2 cellular contexts compared by ENCODE assay signal in genomic region chr7:149871576-149871975, GRCh38.
TF ChIP-seq lines count a peak whose summit lies in the region.

No MANE protein-coding gene starts in this region.

TF ChIP-seq in GM12878, 131 proteins besides CTCF, POLR2A, EP300 and RAD21:
- no peak for TF ChIP-seq NRF1 (conservative IDR thresholded peaks at IDR 0.05; ENCODE audit: low read depth, low read length)
- peak; percentile 72; the same call in 1 of the 3 replicates for TF ChIP-seq POU2F2 (IDR thresholded peaks at IDR 0.05; ENCODE audit: borderline replicate concordance, low read depth, low read length)
- TF ChIP-seq MAX (IDR thresholded peaks at IDR 0.05; ENCODE audit: low read depth, low read length): no peak
- no peak for TF ChIP-seq SREBF2 (IDR thresholded peaks at IDR 0.05; ENCODE audit: low read length)
- no peak for TF ChIP-seq TCF3 (IDR thresholded peaks at IDR 0.05; ENCODE audit: borderline replicate concordance, insufficient read depth, low read depth, low read length)
- no peak for TF ChIP-seq BRCA1 (IDR thresholded peaks at IDR 0.05; ENCODE audit: low read depth, low read length)
- TF ChIP-seq, protein P1, sequence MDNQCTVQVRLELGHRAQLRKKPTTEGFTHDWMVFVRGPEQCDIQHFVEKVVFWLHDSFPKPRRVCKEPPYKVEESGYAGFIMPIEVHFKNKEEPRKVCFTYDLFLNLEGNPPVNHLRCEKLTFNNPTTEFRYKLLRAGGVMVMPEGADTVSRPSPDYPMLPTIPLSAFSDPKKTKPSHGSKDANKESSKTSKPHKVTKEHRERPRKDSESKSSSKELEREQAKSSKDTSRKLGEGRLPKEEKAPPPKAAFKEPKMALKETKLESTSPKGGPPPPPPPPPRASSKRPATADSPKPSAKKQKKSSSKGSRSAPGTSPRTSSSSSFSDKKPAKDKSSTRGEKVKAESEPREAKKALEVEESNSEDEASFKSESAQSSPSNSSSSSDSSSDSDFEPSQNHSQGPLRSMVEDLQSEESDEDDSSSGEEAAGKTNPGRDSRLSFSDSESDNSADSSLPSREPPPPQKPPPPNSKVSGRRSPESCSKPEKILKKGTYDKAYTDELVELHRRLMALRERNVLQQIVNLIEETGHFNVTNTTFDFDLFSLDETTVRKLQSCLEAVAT (IDR thresholded peaks at IDR 0.05): no peak
- no peak for TF ChIP-seq ZNF207 (IDR thresholded peaks at IDR 0.05; ENCODE audit: borderline replicate concordance)
- TF ChIP-seq EED (IDR thresholded peaks at IDR 0.05; ENCODE audit: low read depth): peak; percentile 67
- TF ChIP-seq SPI1 (IDR thresholded peaks at IDR 0.05; ENCODE audit: borderline replicate concordance, insufficient read depth, low read depth, low read length): peak; percentile 80; the same call in 1 of the 2 replicates
- TF ChIP-seq WRNIP1 (IDR thresholded peaks at IDR 0.05; ENCODE audit: borderline replicate concordance, low read depth, low read length): no peak
- TF ChIP-seq RUNX3 (IDR thresholded peaks at IDR 0.05; ENCODE audit: low read length): peak; percentile 78
- no peak for TF ChIP-seq CREM (IDR thresholded peaks at IDR 0.05; ENCODE audit: low read depth)
- TF ChIP-seq HDAC6 (IDR thresholded peaks at IDR 0.05; ENCODE audit: unreplicated experiment): no peak
- no peak for TF ChIP-seq BCL11A (IDR thresholded peaks at IDR 0.05; ENCODE audit: low read depth, low read length)
- no peak for TF ChIP-seq RELA (IDR thresholded peaks at IDR 0.05; ENCODE audit: borderline replicate concordance, partially characterized antibody)
- TF ChIP-seq EZH2 (IDR thresholded peaks at IDR 0.05; ENCODE audit: borderline replicate concordance, control insufficient read depth, low read depth, low read length): no peak
- peak; percentile 27; the same call in 1 of the 2 replicates for TF ChIP-seq PKNOX1 (IDR thresholded peaks at IDR 0.05)
- TF ChIP-seq PAX5 (IDR thresholded peaks at IDR 0.05; ENCODE audit: borderline replicate concordance, low read depth, low read length): peak; percentile 85; the same call in 1 of the 2 replicates

TF ChIP-seq in WTC11, 78 proteins besides CTCF, POLR2A, EP300 and RAD21 (continued from another document):
- TF ChIP-seq PRRX2 (CRISPR knock-in tag; IDR thresholded peaks at IDR 0.05): no peak
- no peak for TF ChIP-seq HMGA2 (CRISPR knock-in tag; IDR thresholded peaks at IDR 0.05)
- TF ChIP-seq ZNF671 (CRISPR knock-in tag; IDR thresholded peaks at IDR 0.05): no peak
- TF ChIP-seq ELF4 (CRISPR knock-in tag; IDR thresholded peaks at IDR 0.05; ENCODE audit: low read depth): no peak
- TF ChIP-seq STAT6 (CRISPR knock-in tag; conservative IDR thresholded peaks at IDR 0.05; ENCODE audit: low read depth): no peak
- TF ChIP-seq, protein P2, sequence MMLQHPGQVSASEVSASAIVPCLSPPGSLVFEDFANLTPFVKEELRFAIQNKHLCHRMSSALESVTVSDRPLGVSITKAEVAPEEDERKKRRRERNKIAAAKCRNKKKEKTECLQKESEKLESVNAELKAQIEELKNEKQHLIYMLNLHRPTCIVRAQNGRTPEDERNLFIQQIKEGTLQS (CRISPR knock-in tag; conservative IDR thresholded peaks at IDR 0.05): no peak
- TF ChIP-seq PRDM15 (CRISPR knock-in tag; IDR thresholded peaks at IDR 0.05): no peak
- no peak for TF ChIP-seq E2F1 (CRISPR knock-in tag; IDR thresholded peaks at IDR 0.05)
- TF ChIP-seq ZNF138 (CRISPR knock-in tag; conservative IDR thresholded peaks at IDR 0.05): no peak
- TF ChIP-seq, protein P3, sequence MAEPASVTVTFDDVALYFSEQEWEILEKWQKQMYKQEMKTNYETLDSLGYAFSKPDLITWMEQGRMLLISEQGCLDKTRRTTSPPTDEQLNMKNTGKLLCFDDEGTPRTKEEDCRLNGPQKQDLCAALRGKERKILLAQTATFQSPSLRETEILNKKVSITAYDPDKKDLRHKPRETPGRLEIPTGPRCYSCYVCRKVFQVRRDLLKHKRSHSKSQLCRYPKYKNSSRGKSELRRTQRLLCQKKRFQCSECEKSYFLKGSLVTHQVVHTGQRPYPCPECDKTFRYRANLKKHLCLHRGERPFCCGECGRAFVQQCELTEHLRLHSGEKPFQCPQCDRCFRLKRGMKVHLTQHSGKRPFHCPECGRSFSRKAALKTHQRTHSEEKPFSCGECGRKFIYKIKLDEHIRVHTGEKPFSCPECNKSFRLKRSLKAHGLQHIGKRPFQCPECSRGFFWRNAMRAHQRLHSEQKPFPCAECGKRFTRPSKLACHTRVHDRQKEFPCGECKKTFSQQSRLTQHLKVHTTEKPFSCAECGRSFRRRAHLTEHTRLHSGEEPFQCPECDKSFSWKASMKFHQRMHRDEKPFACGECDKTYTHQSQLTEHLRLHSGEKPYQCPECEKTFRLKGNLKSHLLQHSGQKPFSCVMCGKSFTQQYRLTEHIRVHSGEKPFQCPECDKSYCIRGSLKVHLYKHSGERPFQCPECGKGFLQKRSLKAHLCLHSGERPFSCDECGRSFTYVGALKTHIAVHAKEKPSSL (CRISPR knock-in tag; conservative IDR thresholded peaks at IDR 0.05): no peak
- no peak for TF ChIP-seq ESRRA (CRISPR knock-in tag; IDR thresholded peaks at IDR 0.05; ENCODE audit: borderline replicate concordance)
- TF ChIP-seq MXD4 (CRISPR knock-in tag; IDR thresholded peaks at IDR 0.05; ENCODE audit: borderline replicate concordance): no peak
- TF ChIP-seq FOXP4 (CRISPR knock-in tag; IDR thresholded peaks at IDR 0.05): no peak
- TF ChIP-seq ZNF121 (CRISPR knock-in tag; IDR thresholded peaks at IDR 0.05): no peak
- TF ChIP-seq, protein P4, sequence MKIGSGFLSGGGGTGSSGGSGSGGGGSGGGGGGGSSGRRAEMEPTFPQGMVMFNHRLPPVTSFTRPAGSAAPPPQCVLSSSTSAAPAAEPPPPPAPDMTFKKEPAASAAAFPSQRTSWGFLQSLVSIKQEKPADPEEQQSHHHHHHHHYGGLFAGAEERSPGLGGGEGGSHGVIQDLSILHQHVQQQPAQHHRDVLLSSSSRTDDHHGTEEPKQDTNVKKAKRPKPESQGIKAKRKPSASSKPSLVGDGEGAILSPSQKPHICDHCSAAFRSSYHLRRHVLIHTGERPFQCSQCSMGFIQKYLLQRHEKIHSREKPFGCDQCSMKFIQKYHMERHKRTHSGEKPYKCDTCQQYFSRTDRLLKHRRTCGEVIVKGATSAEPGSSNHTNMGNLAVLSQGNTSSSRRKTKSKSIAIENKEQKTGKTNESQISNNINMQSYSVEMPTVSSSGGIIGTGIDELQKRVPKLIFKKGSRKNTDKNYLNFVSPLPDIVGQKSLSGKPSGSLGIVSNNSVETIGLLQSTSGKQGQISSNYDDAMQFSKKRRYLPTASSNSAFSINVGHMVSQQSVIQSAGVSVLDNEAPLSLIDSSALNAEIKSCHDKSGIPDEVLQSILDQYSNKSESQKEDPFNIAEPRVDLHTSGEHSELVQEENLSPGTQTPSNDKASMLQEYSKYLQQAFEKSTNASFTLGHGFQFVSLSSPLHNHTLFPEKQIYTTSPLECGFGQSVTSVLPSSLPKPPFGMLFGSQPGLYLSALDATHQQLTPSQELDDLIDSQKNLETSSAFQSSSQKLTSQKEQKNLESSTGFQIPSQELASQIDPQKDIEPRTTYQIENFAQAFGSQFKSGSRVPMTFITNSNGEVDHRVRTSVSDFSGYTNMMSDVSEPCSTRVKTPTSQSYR (CRISPR knock-in tag; IDR thresholded peaks at IDR 0.05): no peak
- TF ChIP-seq IRF2 (CRISPR knock-in tag; IDR thresholded peaks at IDR 0.05; ENCODE audit: borderline replicate concordance, low read depth): no peak
